19 cellular contexts compared by ENCODE assay signal in the genomic region with DNA sequence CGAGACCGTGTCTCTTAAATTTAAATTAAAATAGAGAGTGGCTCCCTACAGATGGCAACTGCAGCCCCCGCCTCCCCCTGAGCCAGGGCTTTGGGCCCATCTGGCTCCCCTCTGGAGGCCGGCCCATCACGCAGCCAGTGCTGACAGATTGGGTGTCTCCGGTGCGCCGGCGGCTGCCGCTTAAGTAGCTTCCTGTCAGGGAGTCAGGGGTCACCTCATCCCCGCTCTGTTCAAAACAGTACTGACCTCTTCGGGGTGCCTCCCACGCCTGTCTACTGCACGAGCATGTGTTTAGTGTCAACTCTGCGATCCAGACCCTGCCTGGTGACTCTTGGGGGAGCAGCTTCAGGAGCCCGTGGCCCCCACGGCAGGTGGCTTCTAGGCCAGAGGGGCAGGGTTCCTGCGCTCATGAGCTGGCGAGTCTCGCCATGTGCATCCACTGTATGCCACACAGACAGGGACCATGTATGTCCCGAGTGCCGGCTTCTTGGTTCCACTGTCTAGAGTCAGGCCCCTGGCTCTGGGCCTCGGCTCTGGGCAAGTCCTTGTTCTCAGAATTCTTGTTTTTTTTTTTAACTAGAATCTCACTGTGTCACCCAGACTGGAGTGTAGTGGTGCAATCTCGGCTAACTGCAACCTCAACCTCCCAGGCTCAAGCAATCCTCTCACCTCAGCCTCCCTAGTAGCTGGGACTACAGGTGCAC. TPM values are rescaled to one million over a fixed set of nuclear protein-coding genes. Genes with fewer than 3 reads are reported as not detected.
DNase-seq lines count a peak whose midpoint lies in the region; ATAC-seq and TF ChIP-seq lines count a peak whose summit lies in the region.
"Had no signal": no experiment of that assay in that cellular context is flagged by ENCODE, and none has a peak within 500 bp of the region (broad histone marks: within the 10 kb centered on the region; RNA-seq: fewer than 3 reads in every experiment).

No MANE protein-coding gene starts in this region.

- H3K4me3 ChIP-seq in colonic mucosa (no peak overlapping the region), ascending aorta (no peak overlapping the region)
- H3K4me3 ChIP-seq: tibial artery had no signal

- H3K9ac ChIP-seq in colonic mucosa (ENCODE audit: low read depth in 2 of 2, low read length in 2 of 2), result no peak overlapping the region

- H3K27me3 ChIP-seq in colonic mucosa, result no peaks in the 10 kb centered on the region
- H3K27me3 ChIP-seq in ascending aorta, result no peaks in the 10 kb centered on the region
- H3K27me3 ChIP-seq: tibial artery had no signal

- no peak overlapping the region for H3K27ac ChIP-seq in colonic mucosa
- no peak overlapping the region for H3K27ac ChIP-seq in ascending aorta
- H3K27ac ChIP-seq: tibial artery had no signal

- H3K27ac Mint-ChIP-seq in nephron progenitor cell, result peak overlapping the region; percentile 97
- H3K27ac Mint-ChIP-seq: stimulated activated naive CD8-positive, alpha-beta T cell treated with anti-CD3 and anti-CD28 coated beads, Interleukin-15, Interleukin-2, amounts not matched to agents 100 ng/mL and 50 ng/mL, for 24 hours had no signal

- no peaks in the 10 kb centered on the region for H3K4me1 ChIP-seq in colonic mucosa
- no peaks in the 10 kb centered on the region for H3K4me1 ChIP-seq in ascending aorta

- H3K9me3 ChIP-seq in colonic mucosa, result no peaks in the 10 kb centered on the region
- no peaks in the 10 kb centered on the region for H3K9me3 ChIP-seq in ascending aorta
- H3K9me3 ChIP-seq: tibial artery had no signal

- H3K4me3 Mint-ChIP-seq in nephron progenitor cell, result no peak overlapping the region
- H3K4me3 Mint-ChIP-seq: activated CD8-positive, alpha-beta T cell treated with anti-CD3 and anti-CD28 coated beads for 36 hours; stimulated activated naive CD8-positive, alpha-beta T cell treated with anti-CD3 and anti-CD28 coated beads, Interleukin-15, Interleukin-2, amounts not matched to agents 100 ng/mL and 50 ng/mL, for 24 hours had no signal

- peaks cover 11% of the 10 kb centered on the region for H3K9me3 Mint-ChIP-seq in nephron progenitor cell

- peaks cover 10% of the 10 kb centered on the region for H3K4me1 Mint-ChIP-seq in nephron progenitor cell

- DNase-seq in DMS 273 treated with DMSO at 0.1 percent for 48 hours (lab: John Stamatoyannopoulos, UW) (peak; percentile 95), NCI-H2171 treated with DMSO at 0.1 percent for 48 hours (lab: John Stamatoyannopoulos, UW) (peak; percentile 86), dermis microvascular lymphatic vessel endothelial cell (ENCODE audit: low read depth in 2 of 2) (peak; percentile 32 to 51), nephron progenitor cell (peak; percentile 14), colonic mucosa (no peak), HK-2 (ENCODE audit: unreplicated experiment) (no peak), ascending aorta (ENCODE audit: low spot score in 2 of 2) (no peak)
- DNase-seq: activated CD4-positive, CD25-positive, alpha-beta regulatory T cell treated with anti-CD3 and anti-CD28 coated beads, Interleukin-2, amount 50 U/mL, for 72 hours; activated CD8-positive, alpha-beta T cell treated with anti-CD3 and anti-CD28 coated beads for 36 hours; dermis blood vessel endothelial cell; DMS153; GDM1; head of caudate nucleus; Kasumi-1; NCI-H2029; occipital lobe; tibial artery had no signal

- TF ChIP-seq CTCF in nephron progenitor cell (IDR thresholded peaks at IDR 0.05) (no peak), colonic mucosa (IDR thresholded peaks at IDR 0.05) (no peak), ascending aorta (IDR thresholded peaks at IDR 0.05) (no peak)

- H3K36me3 ChIP-seq in colonic mucosa (no peaks in the 10 kb centered on the region), ascending aorta (no peaks in the 10 kb centered on the region)

- intact Hi-C loops in colonic mucosa (cut with DNase I), result no loop called here
- intact Hi-C loops in ascending aorta (cut with DNase I), result no loop called here

- peaks cover 44% of the 10 kb centered on the region for H3K36me3 Mint-ChIP-seq in nephron progenitor cell (ENCODE audit: low read depth)

- no peaks in the 10 kb centered on the region for H3K27me3 Mint-ChIP-seq in nephron progenitor cell (ENCODE audit: low read depth, poor library complexity)
- H3K27me3 Mint-ChIP-seq: activated CD8-positive, alpha-beta T cell treated with anti-CD3 and anti-CD28 coated beads for 36 hours; stimulated activated naive CD8-positive, alpha-beta T cell treated with anti-CD3 and anti-CD28 coated beads, Interleukin-15, Interleukin-2, amounts not matched to agents 100 ng/mL and 50 ng/mL, for 24 hours had no signal

- ATAC-seq in GM19452 (IDR thresholded peaks at IDR 0.05; ENCODE audit: unreplicated experiment), result no peak
- ATAC-seq: activated CD8-positive, alpha-beta T cell treated with anti-CD3 and anti-CD28 coated beads for 36 hours had no signal

RNA-seq across cellular contexts. Expression of a gene that starts 36.1 kb away (rescaled TPM):
- total RNA-seq in dermis microvascular lymphatic vessel endothelial cell (3.7 and 6.8 TPM in 2 replicates), colonic mucosa (1 to 10 TPM; 4.1 to 6.1 TPM), ascending aorta (12.5 TPM)

Comparison
In these comparisons a context has a peak if more than half of its experiments do, and no peak if none do; other contexts are left out.
1. DNase-seq: peak in DMS 273 treated with DMSO at 0.1 percent for 48 hours (single experiment), NCI-H2171 treated with DMSO at 0.1 percent for 48 hours (single experiment), dermis microvascular lymphatic vessel endothelial cell (2 of 2) and nephron progenitor cell (single experiment); none in colonic mucosa (single experiment), HK-2 (single experiment) and ascending aorta (0 of 2).